ENCODE assay signal across 8 cellular contexts in the genomic region with DNA sequence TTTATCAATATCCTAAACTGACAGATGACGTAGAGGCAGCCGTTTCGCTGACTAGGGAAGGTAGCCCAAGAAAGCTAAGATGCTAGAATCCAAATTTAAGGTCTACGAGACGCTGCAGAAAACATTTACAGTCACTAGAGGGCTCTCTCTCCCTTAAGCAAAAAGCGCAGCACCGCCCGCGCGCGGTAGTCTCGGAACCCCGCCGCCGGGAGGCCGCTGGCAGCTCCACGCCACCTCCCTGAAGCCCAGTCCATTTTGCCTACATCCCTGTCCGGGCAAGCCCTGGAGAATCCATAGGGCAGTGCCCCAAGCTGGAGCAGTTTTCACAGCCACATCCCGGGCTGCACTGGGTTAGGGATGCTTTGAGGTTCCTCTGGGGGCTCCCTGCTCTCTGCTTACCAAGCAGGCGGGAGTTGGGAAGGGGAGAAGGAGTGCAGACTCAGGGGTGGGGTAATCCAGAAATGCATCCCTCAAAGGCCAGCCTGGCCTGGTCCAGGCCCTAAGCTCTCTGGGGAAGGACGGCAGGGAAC. TPM values are rescaled to one million over a fixed set of nuclear protein-coding genes. Genes with fewer than 3 reads are reported as not detected.
A peak's percentile ranks its signal among the peaks of the same experiment; 100 is the strongest.
DNase-seq lines count a peak whose midpoint lies in the region; ATAC-seq, FAIRE-seq and TF ChIP-seq lines count a peak whose summit lies in the region.

No MANE protein-coding gene starts in this region.

- peak; percentile 51 for FAIRE-seq in D721Med (lab: Jason Lieb, UNC)

- no peaks in the 10 kb centered on the region for H3K36me3 Mint-ChIP-seq in naive B cell
- H3K36me3 Mint-ChIP-seq in stimulated activated effector memory CD8-positive, alpha-beta T cell treated with anti-CD3 and anti-CD28 coated beads, Interleukin-12 subunit alpha, Interleukin-12 subunit beta, amount 100 ng/mL, for 72 hours = no peaks in the 10 kb centered on the region

- peaks cover 9 to 21% (median 16%) of the 10 kb centered on the region in 3 donors for H3K4me1 Mint-ChIP-seq in naive B cell
- H3K4me1 Mint-ChIP-seq in stimulated activated effector memory CD8-positive, alpha-beta T cell treated with anti-CD3 and anti-CD28 coated beads, Interleukin-12 subunit alpha, Interleukin-12 subunit beta, amount 100 ng/mL, for 72 hours = peaks cover 14% of the 10 kb centered on the region

- peak; percentile 75 for ATAC-seq in esophagus mucosa
- peak; percentile 73 to 81 for ATAC-seq in naive B cell (ENCODE audit: low read depth in 2 of 2)
- ATAC-seq in stimulated activated effector memory CD8-positive, alpha-beta T cell treated with anti-CD3 and anti-CD28 coated beads, Interleukin-12 subunit alpha, Interleukin-12 subunit beta, amount 100 ng/mL, for 72 hours = peak; percentile 78
- no peak for ATAC-seq in GM18868 (IDR thresholded peaks at IDR 0.05; ENCODE audit: unreplicated experiment)

- TF ChIP-seq CTCF in D721Med (IDR thresholded peaks at IDR 0.05; ENCODE audit: insufficient read depth, missing control alignments) = peak; percentile 83
- peak; percentile 88 for TF ChIP-seq CTCF in OCI-LY3 (IDR thresholded peaks at IDR 0.05; ENCODE audit: low read depth, low read length)

- 0 out of 2 replicates have a peak, but pooled peaks cover 4% of the 10 kb centered on the region for H3K4me1 ChIP-seq in OCI-LY3 (ENCODE audit: low read length)

- no peaks in the 10 kb centered on the region for H3K79me2 ChIP-seq in OCI-LY3 (ENCODE audit: low read length)

- no peaks in the 10 kb centered on the region for H3K9me3 ChIP-seq in OCI-LY3 (ENCODE audit: insufficient read depth, low read length)

- no peak overlapping the region for H3K4me3 ChIP-seq in Jurkat, Clone E6-1 (ENCODE audit: low read length)
- peak overlapping the region; percentile 60 for H3K4me3 ChIP-seq in OCI-LY3 (ENCODE audit: low read length)

- peak; percentile 60 for DNase-seq in D721Med (ENCODE audit: insufficient read length, low spot score)
- DNase-seq in Jurkat, Clone E6-1 (ENCODE audit: low read depth, low spot score) = peak; percentile 62
- DNase-seq in activated T-cell treated with anti-CD3 and anti-CD28 coated beads for 4 hours = peak; percentile 47
- peak; percentile 55 for DNase-seq in naive B cell
- peak; percentile 43 to 77 for DNase-seq in stimulated activated effector memory CD8-positive, alpha-beta T cell treated with anti-CD3 and anti-CD28 coated beads, Interleukin-12 subunit alpha, Interleukin-12 subunit beta, amount 100 ng/mL, for 72 hours (ENCODE audit: low spot score in 2 of 2)

- H3K4me3 Mint-ChIP-seq in naive B cell = peak overlapping the region in 7 of 8 donors; percentile 79 to 88 (median 82)
- H3K4me3 Mint-ChIP-seq in stimulated activated effector memory CD8-positive, alpha-beta T cell treated with anti-CD3 and anti-CD28 coated beads, Interleukin-12 subunit alpha, Interleukin-12 subunit beta, amount 100 ng/mL, for 72 hours = peak overlapping the region; percentile 41

- peaks cover 51 to 63% (median 51%) of the 10 kb centered on the region in 3 donors for H3K27me3 Mint-ChIP-seq in naive B cell

- H3K36me3 ChIP-seq in OCI-LY3 (replicated peaks; ENCODE audit: low read depth, low read length) = no peaks in the 10 kb centered on the region

- peaks cover 16% of the 10 kb centered on the region for H3K27me3 ChIP-seq in OCI-LY3 (ENCODE audit: low read depth, low read length)

- H4K20me1 ChIP-seq in OCI-LY3 (ENCODE audit: insufficient read depth, low read length) = no peaks in the 10 kb centered on the region

- peak overlapping the region; percentile 81 for H3K4me2 ChIP-seq in OCI-LY3 (ENCODE audit: low read length)

- H3K27ac Mint-ChIP-seq in naive B cell = peak overlapping the region in 2 of 6 donors; percentile 59 to 62
- H3K27ac Mint-ChIP-seq in stimulated activated effector memory CD8-positive, alpha-beta T cell treated with anti-CD3 and anti-CD28 coated beads, Interleukin-12 subunit alpha, Interleukin-12 subunit beta, amount 100 ng/mL, for 72 hours = no peak overlapping the region

- no peak overlapping the region for H3K9ac ChIP-seq in OCI-LY3 (ENCODE audit: low read length)

- peak overlapping the region; percentile 58; the same call in 1 of the 2 replicates for H2AFZ ChIP-seq in OCI-LY3 (ENCODE audit: low read depth, low read length)

- no peak overlapping the region for H3K27ac ChIP-seq in OCI-LY3 (ENCODE audit: low read length)

- H3K9me3 Mint-ChIP-seq in naive B cell = no peaks in the 10 kb centered on the region
- H3K9me3 Mint-ChIP-seq in stimulated activated effector memory CD8-positive, alpha-beta T cell treated with anti-CD3 and anti-CD28 coated beads, Interleukin-12 subunit alpha, Interleukin-12 subunit beta, amount 100 ng/mL, for 72 hours = no peaks in the 10 kb centered on the region

RNA-seq across cellular contexts. Expression of gene DPYSL5, which starts 1.5 kb away (rescaled TPM):
- polyA plus RNA-seq in Jurkat, Clone E6-1 (2012; ENCODE audit: insufficient read depth, insufficient read length) = 1.6 TPM
- total RNA-seq in esophagus mucosa = not detected
- not detected for polyA plus RNA-seq in naive B cell (ENCODE audit: low read depth in 6 of 6)
